In the genomic region with DNA sequence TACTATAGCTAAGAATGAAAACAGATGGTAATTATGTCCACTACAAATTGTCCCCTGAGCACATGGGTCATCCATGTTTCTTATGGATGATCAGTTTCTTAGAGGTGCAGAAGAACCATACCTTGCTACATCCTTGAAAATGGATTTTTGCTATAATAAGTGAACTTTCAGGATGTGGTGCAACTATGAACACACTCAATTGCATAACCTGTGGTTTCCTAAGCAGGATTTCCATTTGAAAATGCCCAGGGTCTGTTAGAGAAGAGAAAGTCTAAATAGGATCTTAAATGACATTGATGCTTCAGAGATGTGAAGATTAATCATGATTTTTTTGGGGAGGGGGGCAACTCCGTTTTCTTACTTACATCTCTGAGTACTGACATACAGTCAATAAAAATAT, we compare ENCODE assay signal across 17 cellular contexts. TPM values are rescaled to one million over a fixed set of nuclear protein-coding genes. Genes with fewer than 3 reads are reported as not detected.
DNase-seq lines count a peak whose midpoint lies in the region; ATAC-seq and TF ChIP-seq lines count a peak whose summit lies in the region.
"Had no signal": no experiment of that assay in that cellular context is flagged by ENCODE, and none has a peak within 500 bp of the region (broad histone marks: within the 10 kb centered on the region; RNA-seq: fewer than 3 reads in every experiment).

No MANE protein-coding gene starts in this region.

- no peaks in the 10 kb centered on the region for H3K9me3 Mint-ChIP-seq in MCF 10A (ENCODE audit: unreplicated experiment)
- no peaks in the 10 kb centered on the region for H3K9me3 Mint-ChIP-seq in activated naive CD8-positive, alpha-beta T cell treated with anti-CD3 and anti-CD28 coated beads for 36 hours
- H3K9me3 Mint-ChIP-seq: CD4-positive, CD25-positive, alpha-beta regulatory T cell had no signal

- CTCF ChIA-PET in MCF 10A (lab: Yijun Ruan, JAX): interaction anchor here (0.6 kb wide), 2 partner anchors 95 to 251 kb away, joined by 3 read pairs; no protein-coding TSS in a partner anchor

- POLR2A ChIA-PET in MCF 10A (lab: Yijun Ruan, JAX): no interaction called here

- TF ChIP-seq POLR2A in breast epithelium (IDR thresholded peaks at IDR 0.05) (no peak), NB4 (IDR thresholded peaks at IDR 0.05; ENCODE audit: extremely low read depth, insufficient read length) (no peak)

- no peak for TF ChIP-seq CTCF in MCF 10A (IDR thresholded peaks at IDR 0.05; ENCODE audit: unreplicated experiment)
- TF ChIP-seq CTCF in breast epithelium (IDR thresholded peaks at IDR 0.05): no peak
- TF ChIP-seq CTCF in NB4 (IDR thresholded peaks at IDR 0.05; ENCODE audit: low read depth, low read length): no peak
- no peak for TF ChIP-seq CTCF in choroid plexus epithelial cell (conservative IDR thresholded peaks at IDR 0.05; ENCODE audit: low read depth, low read length)

- H3K36me3 ChIP-seq in breast epithelium: no peaks in the 10 kb centered on the region

- H3K4me3 Mint-ChIP-seq in MCF 10A (ENCODE audit: unreplicated experiment): no peak overlapping the region
- no peak overlapping the region for H3K4me3 Mint-ChIP-seq in activated naive CD8-positive, alpha-beta T cell treated with anti-CD3 and anti-CD28 coated beads for 36 hours
- H3K4me3 Mint-ChIP-seq: CD4-positive, CD25-positive, alpha-beta regulatory T cell had no signal

- intact Hi-C loops in MCF 10A (cut with micrococcal nuclease): no loop called here
- intact Hi-C loops in breast epithelium (cut with DNase I; ENCODE audit: low total_unique reads): no loop called here

- H3K27me3 Mint-ChIP-seq in MCF 10A (ENCODE audit: insufficient read depth, unreplicated experiment): no peaks in the 10 kb centered on the region
- H3K27me3 Mint-ChIP-seq in activated naive CD8-positive, alpha-beta T cell treated with anti-CD3 and anti-CD28 coated beads for 36 hours: peaks cover 3% of the 10 kb centered on the region

- H3K27ac ChIP-seq in breast epithelium: no peak overlapping the region
- H3K27ac ChIP-seq: RWPE1 had no signal

- no peaks in the 10 kb centered on the region for H3K4me1 ChIP-seq in breast epithelium

- H3K9me3 ChIP-seq in breast epithelium: no peaks in the 10 kb centered on the region

- no TSS peak for BruUV-seq in MCF 10A (replicated peaks; lab: Mats Ljungman, UMichigan)

- no peaks in the 10 kb centered on the region for H3K36me3 Mint-ChIP-seq in MCF 10A (ENCODE audit: insufficient read depth, unreplicated experiment)
- H3K36me3 Mint-ChIP-seq in activated naive CD8-positive, alpha-beta T cell treated with anti-CD3 and anti-CD28 coated beads for 36 hours: no peaks in the 10 kb centered on the region
- H3K36me3 Mint-ChIP-seq: CD4-positive, CD25-positive, alpha-beta regulatory T cell had no signal

- no peak overlapping the region for H3K27ac Mint-ChIP-seq in MCF 10A (ENCODE audit: low read depth, unreplicated experiment)
- no peak overlapping the region for H3K27ac Mint-ChIP-seq in activated naive CD8-positive, alpha-beta T cell treated with anti-CD3 and anti-CD28 coated beads for 36 hours
- H3K27ac Mint-ChIP-seq: CD4-positive, CD25-positive, alpha-beta regulatory T cell had no signal

- H3K4me3 ChIP-seq in breast epithelium (no peak overlapping the region), NB4 (ENCODE audit: low read depth, low read length) (no peak overlapping the region), choroid plexus epithelial cell (ENCODE audit: low read depth, low read length) (no peak overlapping the region)
- H3K4me3 ChIP-seq: K562 had no signal

- no peak for ATAC-seq in GM18861 (IDR thresholded peaks at IDR 0.05; ENCODE audit: unreplicated experiment)
- ATAC-seq in HG03108 (IDR thresholded peaks at IDR 0.05; ENCODE audit: unreplicated experiment): no peak
- ATAC-seq: K562 had no signal

- peak; percentile 41 for DNase-seq in MCF 10A (ENCODE audit: unreplicated experiment)
- DNase-seq in breast epithelium (ENCODE audit: low spot score in 2 of 2): no peak
- peak; percentile 52 for DNase-seq in NB4 (ENCODE audit: low read depth)
- peak; percentile 61 for DNase-seq in choroid plexus epithelial cell (ENCODE audit: low read depth)
- no peak for DNase-seq in stimulated activated naive CD4-positive, alpha-beta T cell (lab: John Stamatoyannopoulos, UW)
- no peak for DNase-seq in activated naive CD8-positive, alpha-beta T cell treated with anti-CD3 and anti-CD28 coated beads for 36 hours
- DNase-seq: CD4-positive, CD25-positive, alpha-beta regulatory T cell; GOT3; NCI-H1417; NCI-H1930; NCI-H524 had no signal

- H3K27me3 ChIP-seq in breast epithelium: no peaks in the 10 kb centered on the region

- peaks cover 6% of the 10 kb centered on the region for H3K4me1 Mint-ChIP-seq in MCF 10A (ENCODE audit: insufficient read depth, unreplicated experiment)
- H3K4me1 Mint-ChIP-seq in activated naive CD8-positive, alpha-beta T cell treated with anti-CD3 and anti-CD28 coated beads for 36 hours: no peaks in the 10 kb centered on the region
- H3K4me1 Mint-ChIP-seq: CD4-positive, CD25-positive, alpha-beta regulatory T cell had no signal

RNA-seq across cellular contexts. Expression of a gene that starts 39.6 kb away (rescaled TPM):
- 2.7 and 3.3 TPM in 2 replicates for total RNA-seq in MCF 10A (2022)
- 1 to 10 TPM in 2 of 3 donors, under 1 TPM in 1; 0.48 to 8.9 (median 7.5) TPM for total RNA-seq in breast epithelium
- not detected for total RNA-seq in activated naive CD8-positive, alpha-beta T cell treated with anti-CD3 and anti-CD28 coated beads for 36 hours
- total RNA-seq: A172, K562, SK-MEL-5 had no signal

Comparison
In these comparisons a context has a peak if more than half of its experiments do, and no peak if none do; other contexts are left out.
1. DNase-seq: peak in MCF 10A (single experiment), NB4 (single experiment) and choroid plexus epithelial cell (single experiment); none in breast epithelium (0 of 2), stimulated activated naive CD4-positive, alpha-beta T cell (0 of 6) and activated naive CD8-positive, alpha-beta T cell treated with anti-CD3 and anti-CD28 coated beads for 36 hours (single experiment).